In genomic region chr2:226431301-226431955, GRCh38 we compare ENCODE assay signal across 1 cellular context.
TF ChIP-seq lines count a peak whose summit lies in the region.

No MANE protein-coding gene starts in this region.

TF ChIP-seq in WTC11, 78 proteins besides CTCF, POLR2A, EP300 and RAD21 (continued from another document):
- TF ChIP-seq ZSCAN18 (CRISPR knock-in tag; IDR thresholded peaks at IDR 0.05) (no peak), STAT6 (CRISPR knock-in tag; conservative IDR thresholded peaks at IDR 0.05; ENCODE audit: low read depth) (no peak), ZNF263 (CRISPR knock-in tag; IDR thresholded peaks at IDR 0.05; ENCODE audit: low read depth) (no peak), ZBTB21 (CRISPR knock-in tag; IDR thresholded peaks at IDR 0.05; ENCODE audit: borderline replicate concordance) (no peak)
